In genomic region chr1:32249831-32250525, GRCh38 we compare ENCODE assay signal across 8 cellular contexts. TPM values are rescaled to one million over a fixed set of nuclear protein-coding genes. Genes with fewer than 3 reads are reported as not detected.
A peak's percentile ranks its signal among the peaks of the same experiment; 100 is the strongest.
DNase-seq lines count a peak whose midpoint lies in the region; ATAC-seq, FAIRE-seq and TF ChIP-seq lines count a peak whose summit lies in the region.

No MANE protein-coding gene starts in this region.

- CTCF ChIA-PET in activated CD8-positive, alpha-beta T cell treated with anti-CD3 and anti-CD28 coated beads, Interleukin-2, amount 10 ng/mL, durations not matched to agents 7 days and 5 days (lab: Charles Lee), result interaction anchor here (0.7 to 6.1 kb wide), 14 partner anchors 9 to 324 kb away, joined by 3 to 66 read pairs (median 11); partner anchors contain the start of genes CCDC28B, HDAC1 and MARCKSL1

- H3K27ac Mint-ChIP-seq in activated CD8-positive, alpha-beta T cell treated with anti-CD3 and anti-CD28 coated beads, Interleukin-2, amount 10 ng/mL, durations not matched to agents 7 days and 5 days, result peak overlapping the region; percentile 95

- peaks cover 54% of the 10 kb centered on the region for H3K4me1 Mint-ChIP-seq in activated CD8-positive, alpha-beta T cell treated with anti-CD3 and anti-CD28 coated beads, Interleukin-2, amount 10 ng/mL, durations not matched to agents 7 days and 5 days (ENCODE audit: low read depth)

- no peaks in the 10 kb centered on the region for H3K27me3 ChIP-seq in tibial artery

- ATAC-seq in Right ventricle myocardium superior (ENCODE audit: poor library complexity), result no peak
- ATAC-seq in Right ventricle myocardium inferior, result no peak
- peak; percentile 64 for ATAC-seq in activated CD8-positive, alpha-beta T cell treated with anti-CD3 and anti-CD28 coated beads, Interleukin-2, amount 10 ng/mL, durations not matched to agents 7 days and 5 days

- TF ChIP-seq CTCF in tibial artery (IDR thresholded peaks at IDR 0.05), result no peak

- peak overlapping the region; percentile 99 for H3K4me3 Mint-ChIP-seq in activated CD8-positive, alpha-beta T cell treated with anti-CD3 and anti-CD28 coated beads, Interleukin-2, amount 10 ng/mL, durations not matched to agents 7 days and 5 days

- peak; percentile 54 for DNase-seq in Right ventricle myocardium superior
- no peak for DNase-seq in Right ventricle myocardium inferior (ENCODE audit: missing footprints)
- DNase-seq in HTR-8/SVneo (ENCODE audit: insufficient read length, low spot score), result peak; percentile 42
- DNase-seq in activated CD8-positive, alpha-beta T cell treated with anti-CD3 and anti-CD28 coated beads, Interleukin-2, amount 10 ng/mL, durations not matched to agents 7 days and 5 days, result peak; percentile 94
- DNase-seq in germinal center (ENCODE audit: low spot score), result peak; percentile 88
- peak; percentile 47 to 72 for DNase-seq in stimulated activated CD4-positive, alpha-beta T cell treated with anti-CD3 and anti-CD28 coated beads, Interleukin-15, amount 100 ng/mL, for 1 hour (ENCODE audit: low read depth in 1 of 2, low spot score in 1 of 2)
- no peak for DNase-seq in tibial artery
- no peak for DNase-seq in NCI-H524 (lab: John Stamatoyannopoulos, UW)

- H3K36me3 Mint-ChIP-seq in activated CD8-positive, alpha-beta T cell treated with anti-CD3 and anti-CD28 coated beads, Interleukin-2, amount 10 ng/mL, durations not matched to agents 7 days and 5 days (ENCODE audit: low read depth), result peaks cover 37% of the 10 kb centered on the region

- POLR2A ChIA-PET in activated CD8-positive, alpha-beta T cell treated with anti-CD3 and anti-CD28 coated beads, Interleukin-2, amount 10 ng/mL, durations not matched to agents 7 days and 5 days (lab: Charles Lee), result interaction anchor here (0.6 to 8.9 kb wide), 22 partner anchors 8 to 312 kb away, joined by 3 to 137 read pairs (median 6); partner anchors contain the start of genes BSDC1, CCDC28B, HDAC1 and MARCKSL1

- H3K27ac ChIP-seq in tibial artery, result no peak overlapping the region

- peaks cover 0 to 27% (median 18%) of the 10 kb centered on the region in 4 donors for H3K4me1 ChIP-seq in tibial artery

- no peak overlapping the region for H3K4me3 ChIP-seq in tibial artery

- H3K9me3 ChIP-seq in tibial artery, result no peaks in the 10 kb centered on the region

- H3K27me3 Mint-ChIP-seq in activated CD8-positive, alpha-beta T cell treated with anti-CD3 and anti-CD28 coated beads, Interleukin-2, amount 10 ng/mL, durations not matched to agents 7 days and 5 days (ENCODE audit: low read depth), result no peaks in the 10 kb centered on the region

- no peak for FAIRE-seq in HTR-8/SVneo (lab: Jason Lieb, UNC)

- intact Hi-C loops in Right ventricle myocardium superior (cut with DNase I) (loop anchor here (10.0 kb wide), 1 partner anchor 45 kb away; the partner anchor contains the start of gene HDAC1), Right ventricle myocardium inferior (cut with DNase I) (loop anchor here (5.0 kb wide), 2 partner anchors 42 to 62 kb away; partner anchors contain the start of gene HDAC1), tibial artery (cut with DNase I; ENCODE audit: low total_unique reads) (no loop called here)

- no peaks in the 10 kb centered on the region for H3K9me3 Mint-ChIP-seq in activated CD8-positive, alpha-beta T cell treated with anti-CD3 and anti-CD28 coated beads, Interleukin-2, amount 10 ng/mL, durations not matched to agents 7 days and 5 days (ENCODE audit: insufficient read depth)

- no peaks in the 10 kb centered on the region for H3K36me3 ChIP-seq in tibial artery

RNA-seq across cellular contexts. Expression of gene LCK, which starts 1.1 kb away (rescaled TPM):
- total RNA-seq in Right ventricle myocardium superior (0.51 TPM), Right ventricle myocardium inferior (0.57 TPM)
- total RNA-seq in activated CD8-positive, alpha-beta T cell treated with anti-CD3 and anti-CD28 coated beads, Interleukin-2, amount 10 ng/mL, durations not matched to agents 7 days and 5 days, result 100 to 1,000 TPM; 464 to 488 TPM

RNA-seq across cellular contexts. Expression of gene FAM167B, which starts 3.0 kb away (rescaled TPM):
- 8.1 TPM for total RNA-seq in Right ventricle myocardium superior
- total RNA-seq in Right ventricle myocardium inferior, result 10.5 TPM
- total RNA-seq in activated CD8-positive, alpha-beta T cell treated with anti-CD3 and anti-CD28 coated beads, Interleukin-2, amount 10 ng/mL, durations not matched to agents 7 days and 5 days, result under 1 TPM; 0.78 to 0.90 TPM

RNA-seq across cellular contexts. Expression of gene EIF3I, which starts 27.8 kb away (rescaled TPM):
- total RNA-seq in Right ventricle myocardium superior (97.2 TPM), Right ventricle myocardium inferior (108 TPM)
- 100 to 1,000 TPM; 194 to 196 TPM for total RNA-seq in activated CD8-positive, alpha-beta T cell treated with anti-CD3 and anti-CD28 coated beads, Interleukin-2, amount 10 ng/mL, durations not matched to agents 7 days and 5 days

RNA-seq across cellular contexts. Expression of gene TMEM234, which starts 27.8 kb away (rescaled TPM):
- total RNA-seq in Right ventricle myocardium superior (7.5 TPM), Right ventricle myocardium inferior (8.8 TPM)
- total RNA-seq in activated CD8-positive, alpha-beta T cell treated with anti-CD3 and anti-CD28 coated beads, Interleukin-2, amount 10 ng/mL, durations not matched to agents 7 days and 5 days, result 10 to 100 TPM; 10.6 TPM

RNA-seq across cellular contexts. Expression of gene DCDC2B, which starts 41.1 kb away (rescaled TPM):
- total RNA-seq in Right ventricle myocardium superior (not detected), Right ventricle myocardium inferior (not detected)
- total RNA-seq in activated CD8-positive, alpha-beta T cell treated with anti-CD3 and anti-CD28 coated beads, Interleukin-2, amount 10 ng/mL, durations not matched to agents 7 days and 5 days, result not detected

Comparison
In these comparisons a context has a peak if more than half of its experiments do, and no peak if none do; other contexts are left out.
1. DNase-seq: peak in Right ventricle myocardium superior (single experiment), HTR-8/SVneo (single experiment), activated CD8-positive, alpha-beta T cell treated with anti-CD3 and anti-CD28 coated beads, Interleukin-2, amount 10 ng/mL, durations not matched to agents 7 days and 5 days (single experiment), germinal center (single experiment) and stimulated activated CD4-positive, alpha-beta T cell treated with anti-CD3 and anti-CD28 coated beads, Interleukin-15, amount 100 ng/mL, for 1 hour (2 of 2); none in Right ventricle myocardium inferior (single experiment), tibial artery (0 of 2) and NCI-H524 (0 of 2).
2. RNA of gene LCK, which starts 1.1 kb away (total RNA-seq): 464 to 488 TPM in activated CD8-positive, alpha-beta T cell treated with anti-CD3 and anti-CD28 coated beads, Interleukin-2, amount 10 ng/mL, durations not matched to agents 7 days and 5 days; 0.57 TPM in Right ventricle myocardium inferior (single experiment) and 0.51 TPM in Right ventricle myocardium superior (single experiment); every median in the first group is over 100 times any median in the second.